ENCODE assay signal across 9 cellular contexts in the genomic region with DNA sequence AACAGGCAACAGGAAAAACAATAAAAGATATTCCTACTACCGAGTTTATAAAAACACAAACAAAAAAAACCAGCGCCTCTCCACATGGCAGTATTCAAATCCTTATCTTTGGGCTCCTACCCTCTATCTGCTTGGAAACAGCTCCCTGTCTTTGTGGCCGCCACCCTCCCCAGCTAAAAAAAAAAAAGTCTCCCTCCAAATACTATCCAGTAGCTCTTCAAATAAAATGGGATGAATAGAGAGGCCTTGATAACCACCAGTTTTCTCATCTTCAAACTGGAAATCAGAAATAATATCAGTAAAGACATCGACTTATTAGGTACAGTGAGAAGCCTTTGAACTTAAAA.
DNase-seq lines count a peak whose midpoint lies in the region; ATAC-seq and TF ChIP-seq lines count a peak whose summit lies in the region.
"Had no signal": no experiment of that assay in that cellular context is flagged by ENCODE, and none has a peak within 500 bp of the region (broad histone marks: within the 10 kb centered on the region; RNA-seq: fewer than 3 reads in every experiment).

No MANE protein-coding gene starts in this region.

- no peak for ATAC-seq in Right ventricle myocardium inferior

- peak overlapping the region; percentile 90 for H3K27ac ChIP-seq in left ventricle myocardium inferior (replicated peaks)
- peak overlapping the region; percentile 68 for H3K27ac ChIP-seq in effector memory CD4-positive, alpha-beta T cell (ENCODE audit: insufficient read depth, low read length, poor library complexity, severe bottlenecking)
- H3K27ac ChIP-seq in vagina, result peak overlapping the region; percentile 95

- H3K4me1 Mint-ChIP-seq in neural crest cell, result peaks cover 93% of the 10 kb centered on the region
- H3K4me1 Mint-ChIP-seq in progenitor cell of endocrine pancreas (ENCODE audit: low read depth), result peaks cover 29% of the 10 kb centered on the region

- peak overlapping the region; percentile 59 for H3K4me3 ChIP-seq in left ventricle myocardium inferior
- H3K4me3 ChIP-seq in effector memory CD4-positive, alpha-beta T cell (ENCODE audit: insufficient read depth, low read depth, low read length, poor library complexity, severe bottlenecking), result no peak overlapping the region
- H3K4me3 ChIP-seq in vagina, result no peak overlapping the region

- H3K36me3 Mint-ChIP-seq in neural crest cell (ENCODE audit: low read depth) (no peaks in the 10 kb centered on the region), progenitor cell of endocrine pancreas (ENCODE audit: insufficient read depth) (no peaks in the 10 kb centered on the region)

- H3K27ac Mint-ChIP-seq in neural crest cell (ENCODE audit: unreplicated experiment), result peak overlapping the region; percentile 95
- no peak overlapping the region for H3K27ac Mint-ChIP-seq in progenitor cell of endocrine pancreas

- H3K4me1 ChIP-seq in left ventricle myocardium inferior, result peaks cover 27% of the 10 kb centered on the region
- H3K4me1 ChIP-seq in effector memory CD4-positive, alpha-beta T cell (ENCODE audit: control insufficient read depth, insufficient read depth, low read length, poor library complexity, severe bottlenecking), result peaks cover 14% of the 10 kb centered on the region
- H3K4me1 ChIP-seq in vagina, result peaks cover 50% of the 10 kb centered on the region
- H3K4me1 ChIP-seq: BE2C had no signal

- H3K36me3 ChIP-seq in left ventricle myocardium inferior (no peaks in the 10 kb centered on the region), vagina (no peaks in the 10 kb centered on the region)
- H3K36me3 ChIP-seq in effector memory CD4-positive, alpha-beta T cell (ENCODE audit: control insufficient read depth, insufficient read depth, low read length), result no peaks in the 10 kb centered on the region
- H3K36me3 ChIP-seq: BE2C had no signal

- H3K9me3 Mint-ChIP-seq in neural crest cell (no peaks in the 10 kb centered on the region), progenitor cell of endocrine pancreas (ENCODE audit: low read depth) (no peaks in the 10 kb centered on the region)

- H3K27me3 ChIP-seq in left ventricle myocardium inferior (ENCODE audit: low read depth), result no peaks in the 10 kb centered on the region
- no peaks in the 10 kb centered on the region for H3K27me3 ChIP-seq in effector memory CD4-positive, alpha-beta T cell (replicated peaks; ENCODE audit: control insufficient read depth, insufficient read depth, low read length, poor library complexity, severe bottlenecking)
- no peaks in the 10 kb centered on the region for H3K27me3 ChIP-seq in vagina
- H3K27me3 ChIP-seq: BE2C had no signal

- H3K4me3 Mint-ChIP-seq in neural crest cell (peak overlapping the region; percentile 84), progenitor cell of endocrine pancreas (ENCODE audit: low read depth) (no peak overlapping the region)

- no peak for DNase-seq in left ventricle myocardium inferior
- no peak for DNase-seq in Right ventricle myocardium inferior (ENCODE audit: missing footprints)
- no peak for DNase-seq in effector memory CD4-positive, alpha-beta T cell
- no peak for DNase-seq in neural crest cell (ENCODE audit: low read depth, low spot score)
- DNase-seq in vagina (ENCODE audit: extremely low spot score in 2 of 2), result no peak
- no peak for DNase-seq in progenitor cell of endocrine pancreas (ENCODE audit: low spot score, unreplicated experiment)
- DNase-seq in cerebellum (ENCODE audit: low spot score), result no peak
- DNase-seq in NCI-H2107 (lab: John Stamatoyannopoulos, UW), result no peak
- DNase-seq: BE2C had no signal

- TF ChIP-seq CTCF in left ventricle myocardium inferior (IDR thresholded peaks at IDR 0.05; ENCODE audit: borderline replicate concordance) (no peak), neural crest cell (conservative IDR thresholded peaks at IDR 0.05) (no peak), vagina (IDR thresholded peaks at IDR 0.05) (no peak), progenitor cell of endocrine pancreas (IDR thresholded peaks at IDR 0.05; ENCODE audit: unreplicated experiment) (no peak)

- intact Hi-C loops in left ventricle myocardium inferior (cut with micrococcal nuclease) (no loop called here), Right ventricle myocardium inferior (cut with DNase I) (loop anchor here (10.0 kb wide), 1 partner anchor 100 kb away; the partner anchor contains the start of gene SLC22A23), vagina (cut with DNase I) (no loop called here)

- no peaks in the 10 kb centered on the region for H3K27me3 Mint-ChIP-seq in neural crest cell (ENCODE audit: low read depth)
- H3K27me3 Mint-ChIP-seq in progenitor cell of endocrine pancreas, result peaks cover 43% of the 10 kb centered on the region

- H3K9me3 ChIP-seq in left ventricle myocardium inferior (replicated peaks), result no peaks in the 10 kb centered on the region
- H3K9me3 ChIP-seq in effector memory CD4-positive, alpha-beta T cell (ENCODE audit: control insufficient read depth, low read length), result no peaks in the 10 kb centered on the region
- H3K9me3 ChIP-seq in vagina, result no peaks in the 10 kb centered on the region
- H3K9me3 ChIP-seq: BE2C had no signal

- TF ChIP-seq POLR2A in vagina (IDR thresholded peaks at IDR 0.05), result no peak
